8 cellular contexts compared by ENCODE assay signal in the genomic region with DNA sequence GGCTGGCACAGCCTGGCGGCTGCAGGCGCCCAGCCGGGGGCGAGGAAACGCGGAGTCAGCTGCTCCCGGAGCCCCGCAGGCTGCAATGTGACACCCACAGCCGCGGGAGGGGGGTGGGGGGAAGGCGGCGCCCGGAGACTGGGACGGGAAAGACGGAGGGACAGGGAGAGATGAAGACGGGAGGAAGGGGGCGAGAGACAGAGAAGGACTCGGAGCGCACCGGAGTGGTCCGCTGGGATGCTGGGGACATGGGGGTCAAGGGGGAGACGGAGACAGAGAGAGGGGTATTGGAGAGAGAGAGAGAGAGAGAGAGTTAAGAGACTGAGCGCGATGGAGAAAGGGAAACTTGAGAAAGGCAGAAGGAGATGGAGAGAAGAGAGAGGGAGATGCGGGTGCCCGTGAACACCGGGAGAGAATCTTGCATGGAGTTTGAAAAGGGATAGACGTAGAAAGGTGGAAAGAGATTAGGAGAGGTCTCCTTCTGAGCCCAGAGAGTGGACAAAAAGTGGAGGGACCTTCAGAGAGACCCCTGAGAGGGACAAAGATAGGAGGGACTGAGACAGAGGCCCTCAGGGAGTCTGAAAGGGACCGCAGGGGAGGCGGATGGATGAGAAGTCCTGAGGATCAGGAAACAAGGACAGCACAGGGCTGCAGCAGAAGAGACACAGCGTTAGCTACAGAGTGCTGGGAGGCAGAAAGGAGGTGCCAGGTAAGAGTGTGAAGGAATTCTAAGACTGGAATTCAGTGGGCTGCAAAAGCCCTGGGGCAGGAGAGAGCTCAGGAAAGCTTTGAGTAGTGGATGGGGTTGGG. TPM values are rescaled to one million over a fixed set of nuclear protein-coding genes. Genes with fewer than 3 reads are reported as not detected.
DNase-seq lines count a peak whose midpoint lies in the region; ATAC-seq and TF ChIP-seq lines count a peak whose summit lies in the region.

No MANE protein-coding gene starts in this region.

- no peak for TF ChIP-seq POLR2A in prostate gland (IDR thresholded peaks at IDR 0.05)
- TF ChIP-seq POLR2A in GM18505 (IDR thresholded peaks at IDR 0.05; ENCODE audit: borderline replicate concordance, extremely low read depth, insufficient read depth, insufficient read length): no peak

- H3K4me3 Mint-ChIP-seq in T-helper 1 cell treated with Interleukin-12 subunit alpha and Interleukin-12 subunit beta and Interleukin-4 antibody, amounts not matched to agents 30 μg/mL and 1 μg/mL, for 36 hours: peak overlapping the region; percentile 76
- H3K4me3 Mint-ChIP-seq in activated T-helper 2 cell treated with anti-CD3 and anti-CD28 coated beads, Interferon-gamma antibody, Interleukin-2, Interleukin-4, amounts not matched to agents 10 μg/mL and 5 μg/mL and 100 μg/mL, durations not matched to agents 14 hours and 24 hours and 36 hours (ENCODE audit: low read depth): peak overlapping the region; percentile 64

- H3K27me3 Mint-ChIP-seq in T-helper 1 cell treated with Interleukin-12 subunit alpha and Interleukin-12 subunit beta and Interleukin-4 antibody, amounts not matched to agents 30 μg/mL and 1 μg/mL, for 36 hours (ENCODE audit: low read depth): peaks cover 26% of the 10 kb centered on the region
- H3K27me3 Mint-ChIP-seq in activated T-helper 2 cell treated with anti-CD3 and anti-CD28 coated beads, Interferon-gamma antibody, Interleukin-2, Interleukin-4, amounts not matched to agents 10 μg/mL and 5 μg/mL and 100 μg/mL, durations not matched to agents 14 hours and 24 hours and 36 hours (ENCODE audit: low read depth): peaks cover 18% of the 10 kb centered on the region

- H3K4me3 ChIP-seq in prostate gland: peak overlapping the region; percentile 40 to 60

- H3K9me3 Mint-ChIP-seq in T-helper 1 cell treated with Interleukin-12 subunit alpha and Interleukin-12 subunit beta and Interleukin-4 antibody, amounts not matched to agents 30 μg/mL and 1 μg/mL, for 36 hours: no peaks in the 10 kb centered on the region
- no peaks in the 10 kb centered on the region for H3K9me3 Mint-ChIP-seq in activated T-helper 2 cell treated with anti-CD3 and anti-CD28 coated beads, Interferon-gamma antibody, Interleukin-2, Interleukin-4, amounts not matched to agents 10 μg/mL and 5 μg/mL and 100 μg/mL, durations not matched to agents 14 hours and 24 hours and 36 hours

- ATAC-seq in left cardiac atrium (peak; percentile 34 to 54), HG03095 (IDR thresholded peaks at IDR 0.05; ENCODE audit: unreplicated experiment) (no peak), GM18505 (IDR thresholded peaks at IDR 0.05; ENCODE audit: unreplicated experiment) (no peak)

- peaks cover 0 to under 1% of the 10 kb centered on the region in 2 donors for H3K36me3 ChIP-seq in prostate gland

- H3K4me1 Mint-ChIP-seq in T-helper 1 cell treated with Interleukin-12 subunit alpha and Interleukin-12 subunit beta and Interleukin-4 antibody, amounts not matched to agents 30 μg/mL and 1 μg/mL, for 36 hours (ENCODE audit: low read depth): peaks cover 6% of the 10 kb centered on the region
- peaks cover 5% of the 10 kb centered on the region for H3K4me1 Mint-ChIP-seq in activated T-helper 2 cell treated with anti-CD3 and anti-CD28 coated beads, Interferon-gamma antibody, Interleukin-2, Interleukin-4, amounts not matched to agents 10 μg/mL and 5 μg/mL and 100 μg/mL, durations not matched to agents 14 hours and 24 hours and 36 hours (ENCODE audit: low read depth)

- H3K27ac ChIP-seq in prostate gland: peak overlapping the region; percentile 14 to 19

- no peak for TF ChIP-seq CTCF in prostate gland (IDR thresholded peaks at IDR 0.05)

- no peak for DNase-seq in T-helper 1 cell
- no peak for DNase-seq in activated T-helper 2 cell treated with anti-CD3 and anti-CD28 coated beads, Interferon-gamma antibody, Interleukin-2, Interleukin-4, amounts not matched to agents 10 μg/mL and 5 μg/mL and 100 μg/mL, durations not matched to agents 14 hours and 24 hours and 36 hours (ENCODE audit: low spot score)
- no peak for DNase-seq in left cardiac atrium
- no peak for DNase-seq in prostate gland (ENCODE audit: low spot score)
- no peak for DNase-seq in superior temporal gyrus (ENCODE audit: extremely low spot score)

- H3K36me3 Mint-ChIP-seq in T-helper 1 cell treated with Interleukin-12 subunit alpha and Interleukin-12 subunit beta and Interleukin-4 antibody, amounts not matched to agents 30 μg/mL and 1 μg/mL, for 36 hours (ENCODE audit: low read depth): peaks cover 6% of the 10 kb centered on the region
- peaks cover 20% of the 10 kb centered on the region for H3K36me3 Mint-ChIP-seq in activated T-helper 2 cell treated with anti-CD3 and anti-CD28 coated beads, Interferon-gamma antibody, Interleukin-2, Interleukin-4, amounts not matched to agents 10 μg/mL and 5 μg/mL and 100 μg/mL, durations not matched to agents 14 hours and 24 hours and 36 hours (ENCODE audit: low read depth)

- peak overlapping the region; percentile 3 for H3K27ac Mint-ChIP-seq in T-helper 1 cell treated with Interleukin-12 subunit alpha and Interleukin-12 subunit beta and Interleukin-4 antibody, amounts not matched to agents 30 μg/mL and 1 μg/mL, for 36 hours
- H3K27ac Mint-ChIP-seq in activated T-helper 2 cell treated with anti-CD3 and anti-CD28 coated beads, Interferon-gamma antibody, Interleukin-2, Interleukin-4, amounts not matched to agents 10 μg/mL and 5 μg/mL and 100 μg/mL, durations not matched to agents 14 hours and 24 hours and 36 hours: peak overlapping the region; percentile 1

- no peaks in the 10 kb centered on the region for H3K4me1 ChIP-seq in prostate gland (replicated peaks)

- 5% methylated on average over 31 of the region's 31 CpGs for WGBS in prostate gland

- H3K9me3 ChIP-seq in prostate gland: no peaks in the 10 kb centered on the region

- no peaks in the 10 kb centered on the region for H3K27me3 ChIP-seq in prostate gland (replicated peaks; ENCODE audit: insufficient read depth)

- intact Hi-C loops in activated T-helper 2 cell treated with anti-CD3 and anti-CD28 coated beads, Interferon-gamma antibody, Interleukin-2, Interleukin-4, amounts not matched to agents 10 μg/mL and 5 μg/mL and 100 μg/mL, durations not matched to agents 14 hours and 24 hours and 36 hours (cut with micrococcal nuclease): no loop called here
- intact Hi-C loops in left cardiac atrium (cut with DNase I): no loop called here
- intact Hi-C loops in prostate gland (cut with DNase I): no loop called here

RNA-seq across cellular contexts. Expression of a gene that starts 1.0 kb away (rescaled TPM):
- 2.7 and 3.6 TPM in 2 replicates for total RNA-seq in activated T-helper 2 cell treated with anti-CD3 and anti-CD28 coated beads, Interferon-gamma antibody, Interleukin-2, Interleukin-4, amounts not matched to agents 10 μg/mL and 5 μg/mL and 100 μg/mL, durations not matched to agents 14 hours and 24 hours and 36 hours
- 100 to 1,000 TPM in 1 of 2 donors, 10 to 100 TPM in 1; 73.6 to 163 TPM for total RNA-seq in left cardiac atrium
- 10 to 100 TPM in 1 of 2 donors, 1 to 10 TPM in 1; 9.7 to 10.6 TPM for total RNA-seq in prostate gland

RNA-seq across cellular contexts. Expression of a gene that starts 10.2 kb away (rescaled TPM):
- 0.07 and 0.11 TPM in 2 replicates for total RNA-seq in activated T-helper 2 cell treated with anti-CD3 and anti-CD28 coated beads, Interferon-gamma antibody, Interleukin-2, Interleukin-4, amounts not matched to agents 10 μg/mL and 5 μg/mL and 100 μg/mL, durations not matched to agents 14 hours and 24 hours and 36 hours
- total RNA-seq in left cardiac atrium: 1 to 10 TPM; 5.6 to 7.2 TPM
- total RNA-seq in prostate gland: 10 to 100 TPM; 14.8 to 22.6 TPM

RNA-seq across cellular contexts. Expression of a gene that starts 31.2 kb away (rescaled TPM):
- total RNA-seq in activated T-helper 2 cell treated with anti-CD3 and anti-CD28 coated beads, Interferon-gamma antibody, Interleukin-2, Interleukin-4, amounts not matched to agents 10 μg/mL and 5 μg/mL and 100 μg/mL, durations not matched to agents 14 hours and 24 hours and 36 hours: 260 TPM in 2 replicates
- total RNA-seq in left cardiac atrium (10 to 100 TPM; 29.2 to 45.5 TPM), prostate gland (100 to 1,000 TPM in 1 of 2 donors, 10 to 100 TPM in 1; 32.2 to 120 TPM)

Comparison
In these comparisons a context has a peak if more than half of its experiments do, and no peak if none do; other contexts are left out.
1. ATAC-seq: peak in left cardiac atrium (2 of 2); none in HG03095 (single experiment) and GM18505 (single experiment).
2. RNA of a gene that starts 1.0 kb away (total RNA-seq): 73.6 to 163 TPM in left cardiac atrium; 9.7 to 10.6 TPM in prostate gland and 2.7 to 3.6 TPM in activated T-helper 2 cell treated with anti-CD3 and anti-CD28 coated beads, Interferon-gamma antibody, Interleukin-2, Interleukin-4, amounts not matched to agents 10 μg/mL and 5 μg/mL and 100 μg/mL, durations not matched to agents 14 hours and 24 hours and 36 hours; every median in the first group is over 4 times any median in the second.